9 cellular contexts compared by ENCODE assay signal in the genomic region with DNA sequence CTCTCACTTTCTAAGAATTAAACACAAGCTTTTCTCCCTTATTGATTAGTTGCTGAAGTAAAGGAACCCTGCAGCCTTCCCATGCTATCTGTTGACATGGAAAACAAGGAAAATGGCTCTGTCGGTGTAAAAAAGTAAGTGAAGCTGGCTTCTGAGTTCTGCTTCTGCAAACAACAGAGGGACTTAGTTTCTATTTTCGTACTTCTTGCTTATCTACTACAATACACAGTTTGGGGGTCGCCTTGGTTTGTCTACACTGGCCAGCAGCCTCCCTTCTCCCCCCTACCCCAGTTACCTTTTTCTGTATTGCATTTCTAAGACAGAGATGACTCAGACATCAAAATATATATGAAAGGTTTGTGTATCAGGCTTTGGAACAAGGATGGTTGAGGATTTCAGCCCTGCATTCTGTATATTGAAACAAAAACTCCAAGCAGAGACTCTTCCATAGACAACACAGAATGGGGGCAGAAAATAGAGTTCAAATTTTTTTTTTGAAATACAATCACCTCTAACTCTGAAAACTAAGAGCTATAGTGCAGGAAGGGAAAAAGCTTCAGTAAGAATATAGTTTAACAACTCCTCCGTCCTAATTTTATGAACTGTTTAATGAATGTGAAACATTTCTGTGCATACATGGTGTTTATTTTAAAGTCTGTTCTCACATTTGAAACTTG. TPM values are rescaled to one million over a fixed set of nuclear protein-coding genes. Genes with fewer than 3 reads are reported as not detected.
DNase-seq lines count a peak whose midpoint lies in the region; ATAC-seq and TF ChIP-seq lines count a peak whose summit lies in the region.
"Had no signal": no experiment of that assay in that cellular context is flagged by ENCODE, and none has a peak within 500 bp of the region (broad histone marks: within the 10 kb centered on the region; RNA-seq: fewer than 3 reads in every experiment).

No MANE protein-coding gene starts in this region.

- H3K36me3 Mint-ChIP-seq in mesothelial cell of epicardium = peaks cover 7% of the 10 kb centered on the region

- intact Hi-C loops in adrenal gland (cut with DNase I) = loop anchor here in 1 of 2 donors (10.0 kb wide), 1 partner anchor 132 kb away; no protein-coding TSS in a partner anchor
- intact Hi-C loops in aorta (cut with DNase I) = no loop called here

- 13 to 16% (median 15%) methylated on average over 4 of the region's 4 CpGs for WGBS in adrenal gland, 4 donors
- 10 to 12% methylated on average over 4 of the region's 4 CpGs for WGBS in aorta, 2 donors

- ATAC-seq in aorta (ENCODE audit: low FRiP score) = no peak
- ATAC-seq in GM18873 (IDR thresholded peaks at IDR 0.05; ENCODE audit: low FRiP score, unreplicated experiment) = no peak
- ATAC-seq in HG02642 (IDR thresholded peaks at IDR 0.05; ENCODE audit: poor library complexity, unreplicated experiment) = no peak

- H3K36me3 ChIP-seq in HUES6 (ENCODE audit: control insufficient read depth, insufficient read depth, low read length) (no peaks in the 10 kb centered on the region), adrenal gland (replicated peaks in 1 of 2) (no peaks in the 10 kb centered on the region), aorta (ENCODE audit: control insufficient read depth in 1 of 2, insufficient read depth in 2 of 2, low read length in 1 of 2) (peaks cover 0 to 2% of the 10 kb centered on the region in 2 donors)

- H3K27me3 Mint-ChIP-seq in mesothelial cell of epicardium (ENCODE audit: low read depth) = no peaks in the 10 kb centered on the region

- no peak overlapping the region for H3K9ac ChIP-seq in HUES6 (ENCODE audit: low read length)
- H3K9ac ChIP-seq: KMS-11 had no signal

- H3K9me3 Mint-ChIP-seq in mesothelial cell of epicardium = peaks cover 13% of the 10 kb centered on the region

- H3K4me1 ChIP-seq in HUES6 (ENCODE audit: control insufficient read depth, insufficient read depth, low read length) (peaks cover 35% of the 10 kb centered on the region), adrenal gland (replicated peaks in 1 of 2) (peaks cover 12 to 35% of the 10 kb centered on the region in 2 donors), aorta (ENCODE audit: control insufficient read depth in 1 of 2, insufficient read depth in 2 of 2, low read length in 2 of 2) (peaks cover 0 to 4% of the 10 kb centered on the region in 2 donors)

- peaks cover 47% of the 10 kb centered on the region for H3K4me1 Mint-ChIP-seq in mesothelial cell of epicardium

- H3K27me3 ChIP-seq in HUES6 (ENCODE audit: control insufficient read depth, insufficient read depth, low read length) = no peaks in the 10 kb centered on the region
- no peaks in the 10 kb centered on the region for H3K27me3 ChIP-seq in adrenal gland
- H3K27me3 ChIP-seq in aorta (ENCODE audit: control insufficient read depth in 1 of 2, insufficient read depth in 2 of 2, low read length in 1 of 2) = no peaks in the 10 kb centered on the region

- TF ChIP-seq CTCF in C4-2B (conservative IDR thresholded peaks at IDR 0.05) (no peak), adrenal gland (IDR thresholded peaks at IDR 0.05) (no peak), mesothelial cell of epicardium (IDR thresholded peaks at IDR 0.05; ENCODE audit: unreplicated experiment) (no peak)

- H3K4me3 ChIP-seq in HUES6 (ENCODE audit: low read depth, low read length) (peak overlapping the region; percentile 42), adrenal gland (peak overlapping the region in 2 of 4 donors; percentile 12 to 53), aorta (ENCODE audit: low read length in 2 of 2) (peak overlapping the region; percentile 23 to 77)

- DNase-seq in adrenal gland = no peak
- DNase-seq in mesothelial cell of epicardium (ENCODE audit: low spot score in 2 of 2, unreplicated experiment in 2 of 2) = no peak
- DNase-seq in aorta = no peak
- no peak for DNase-seq in stimulated activated CD4-positive, alpha-beta T cell treated with anti-CD3 and anti-CD28 coated beads, Interleukin-4, amount 100 ng/mL, for 24 hours

- TF ChIP-seq POLR2A in adrenal gland (IDR thresholded peaks at IDR 0.05) = no peak

- H3K9me3 ChIP-seq in HUES6 (ENCODE audit: control insufficient read depth, insufficient read depth, low read depth, low read length) (no peaks in the 10 kb centered on the region), adrenal gland (replicated peaks in 1 of 3) (no peaks in the 10 kb centered on the region), aorta (ENCODE audit: control insufficient read depth, low read length) (no peaks in the 10 kb centered on the region)

- H3K27ac Mint-ChIP-seq in mesothelial cell of epicardium = peak overlapping the region; percentile 93

- peak overlapping the region; percentile 80; the same call in 1 of the 2 replicates for H3K27ac ChIP-seq in C4-2B
- no peak overlapping the region for H3K27ac ChIP-seq in HUES6 (ENCODE audit: low read depth, low read length)
- H3K27ac ChIP-seq in adrenal gland = peak overlapping the region in 4 of 5 donors; percentile 2 to 63 (median 28)
- H3K27ac ChIP-seq in aorta (ENCODE audit: low read depth in 1 of 2, low read length in 2 of 2) = no peak overlapping the region
- H3K27ac ChIP-seq: KMS-11 had no signal

- H3K4me3 Mint-ChIP-seq in mesothelial cell of epicardium = peak overlapping the region; percentile 65

RNA-seq across cellular contexts. Expression of a gene that starts 1.8 kb away (rescaled TPM):
- total RNA-seq in adrenal gland (1 to 10 TPM; 1.3 to 6.4 (median 3.4) TPM), mesothelial cell of epicardium (3.6 to 4.5 TPM (median 3.9 TPM) in 3 replicates), aorta (1 to 10 TPM in 1 of 2 donors, under 1 TPM in 1; 0.45 to 1.7 TPM)
- polyA plus RNA-seq in adrenal gland (1 to 10 TPM; 1.0 to 5.9 (median 2.0) TPM), aorta (1 to 10 TPM in 1 of 2 donors, under 1 TPM in 1; 0.97 to 3.1 TPM)

Comparison
In these comparisons a context has a peak if more than half of its experiments do, and no peak if none do; other contexts are left out.
1. H3K27ac ChIP-seq: peak in C4-2B (single experiment) and adrenal gland (4 of 5); none in HUES6 (single experiment) and aorta (0 of 2).